Comparison of ENCODE assay signal across 7 cellular contexts in the genomic region with DNA sequence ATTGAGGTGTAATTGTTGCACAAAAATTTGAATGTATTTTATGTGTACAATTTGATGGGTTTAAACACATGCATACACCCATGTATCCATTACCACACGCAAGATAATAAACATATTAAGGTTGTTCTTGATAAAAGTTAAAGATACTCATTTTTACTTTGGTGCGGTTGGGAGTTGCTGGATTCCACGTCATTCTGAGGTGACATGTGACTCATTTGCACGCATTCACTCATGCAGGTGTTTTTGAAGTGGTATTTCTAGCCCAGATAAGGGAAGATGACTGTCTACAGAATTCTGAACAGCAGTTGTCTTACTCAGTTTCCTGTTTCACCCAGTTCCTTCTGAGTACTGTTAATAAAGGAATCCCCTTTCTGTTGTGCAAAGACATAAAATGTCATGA.
DNase-seq lines count a peak whose midpoint lies in the region; ATAC-seq and TF ChIP-seq lines count a peak whose summit lies in the region.

No MANE protein-coding gene starts in this region.

- peak; percentile 94 for DNase-seq in Jurkat, Clone E6-1 (ENCODE audit: low read depth, low spot score)
- peak; percentile 3 to 64 for DNase-seq in stimulated activated effector memory CD8-positive, alpha-beta T cell treated with anti-CD3 and anti-CD28 coated beads, Interleukin-12 subunit alpha, Interleukin-12 subunit beta, amount 100 ng/mL, for 72 hours (ENCODE audit: low spot score in 2 of 2)
- DNase-seq in BE2C = no peak
- DNase-seq in ecto neural progenitor cell (ENCODE audit: low spot score) = no peak
- DNase-seq in DMS79 treated with DMSO at 0.1 percent for 48 hours (lab: John Stamatoyannopoulos, UW) = no peak

- no peaks in the 10 kb centered on the region for H3K9me3 ChIP-seq in BE2C

- no peaks in the 10 kb centered on the region for H3K36me3 Mint-ChIP-seq in activated naive CD4-positive, alpha-beta T cell treated with anti-CD3 and anti-CD28 coated beads, Interleukin-2, amount 50 U/mL, for 24 hours
- H3K36me3 Mint-ChIP-seq in stimulated activated effector memory CD8-positive, alpha-beta T cell treated with anti-CD3 and anti-CD28 coated beads, Interleukin-12 subunit alpha, Interleukin-12 subunit beta, amount 100 ng/mL, for 72 hours = no peaks in the 10 kb centered on the region

- H3K27me3 ChIP-seq in BE2C = no peaks in the 10 kb centered on the region

- H3K4me3 ChIP-seq in Jurkat, Clone E6-1 (ENCODE audit: low read length) = no peak overlapping the region
- H3K4me3 ChIP-seq in BE2C (ENCODE audit: low read depth, low read length) = no peak overlapping the region

- peak overlapping the region; percentile 98 for H3K27ac Mint-ChIP-seq in activated naive CD4-positive, alpha-beta T cell treated with anti-CD3 and anti-CD28 coated beads, Interleukin-2, amount 50 U/mL, for 24 hours
- peak overlapping the region; percentile 93 for H3K27ac Mint-ChIP-seq in stimulated activated effector memory CD8-positive, alpha-beta T cell treated with anti-CD3 and anti-CD28 coated beads, Interleukin-12 subunit alpha, Interleukin-12 subunit beta, amount 100 ng/mL, for 72 hours

- no peaks in the 10 kb centered on the region for H3K36me3 ChIP-seq in BE2C

- ATAC-seq in GM21390 (IDR thresholded peaks at IDR 0.05; ENCODE audit: unreplicated experiment) = peak; percentile 70
- peak; percentile 96 for ATAC-seq in stimulated activated effector memory CD8-positive, alpha-beta T cell treated with anti-CD3 and anti-CD28 coated beads, Interleukin-12 subunit alpha, Interleukin-12 subunit beta, amount 100 ng/mL, for 72 hours

- H3K27me3 Mint-ChIP-seq in activated naive CD4-positive, alpha-beta T cell treated with anti-CD3 and anti-CD28 coated beads, Interleukin-2, amount 50 U/mL, for 24 hours = no peaks in the 10 kb centered on the region

- H3K9me3 Mint-ChIP-seq in activated naive CD4-positive, alpha-beta T cell treated with anti-CD3 and anti-CD28 coated beads, Interleukin-2, amount 50 U/mL, for 24 hours = no peaks in the 10 kb centered on the region
- H3K9me3 Mint-ChIP-seq in stimulated activated effector memory CD8-positive, alpha-beta T cell treated with anti-CD3 and anti-CD28 coated beads, Interleukin-12 subunit alpha, Interleukin-12 subunit beta, amount 100 ng/mL, for 72 hours = no peaks in the 10 kb centered on the region

- H3K4me1 Mint-ChIP-seq in activated naive CD4-positive, alpha-beta T cell treated with anti-CD3 and anti-CD28 coated beads, Interleukin-2, amount 50 U/mL, for 24 hours = peaks cover 53% of the 10 kb centered on the region
- H3K4me1 Mint-ChIP-seq in stimulated activated effector memory CD8-positive, alpha-beta T cell treated with anti-CD3 and anti-CD28 coated beads, Interleukin-12 subunit alpha, Interleukin-12 subunit beta, amount 100 ng/mL, for 72 hours = peaks cover 42% of the 10 kb centered on the region

- no peaks in the 10 kb centered on the region for H3K4me1 ChIP-seq in BE2C

- peak overlapping the region; percentile 80 for H3K4me3 Mint-ChIP-seq in activated naive CD4-positive, alpha-beta T cell treated with anti-CD3 and anti-CD28 coated beads, Interleukin-2, amount 50 U/mL, for 24 hours
- H3K4me3 Mint-ChIP-seq in stimulated activated effector memory CD8-positive, alpha-beta T cell treated with anti-CD3 and anti-CD28 coated beads, Interleukin-12 subunit alpha, Interleukin-12 subunit beta, amount 100 ng/mL, for 72 hours = peak overlapping the region; percentile 32

- no peak for TF ChIP-seq CTCF in BE2C (IDR thresholded peaks at IDR 0.05; ENCODE audit: low read depth, low read length)

Comparison
In these comparisons a context has a peak if more than half of its experiments do, and no peak if none do; other contexts are left out.
1. DNase-seq: peak in Jurkat, Clone E6-1 (single experiment) and stimulated activated effector memory CD8-positive, alpha-beta T cell treated with anti-CD3 and anti-CD28 coated beads, Interleukin-12 subunit alpha, Interleukin-12 subunit beta, amount 100 ng/mL, for 72 hours (2 of 2); none in BE2C (single experiment), ecto neural progenitor cell (single experiment) and DMS79 treated with DMSO at 0.1 percent for 48 hours (single experiment).